21 cellular contexts compared by ENCODE assay signal in genomic region chr16:81185416-81185815, GRCh38. TPM values are rescaled to one million over a fixed set of nuclear protein-coding genes. Genes with fewer than 3 reads are reported as not detected.
DNase-seq lines count a peak whose midpoint lies in the region; ATAC-seq, FAIRE-seq and TF ChIP-seq lines count a peak whose summit lies in the region.
"Had no signal": no experiment of that assay in that cellular context is flagged by ENCODE, and none has a peak within 500 bp of the region (broad histone marks: within the 10 kb centered on the region; RNA-seq: fewer than 3 reads in every experiment).

No MANE protein-coding gene starts in this region.

- no peak for FAIRE-seq in GM12891 (lab: Jason Lieb, UNC)
- FAIRE-seq: GM12878, K562 had no signal

- H3K4me3 ChIP-seq in dorsolateral prefrontal cortex = no peak overlapping the region
- H3K4me3 ChIP-seq: GM12878, GM23338, K562 had no signal

- H3K27me3 ChIP-seq in dorsolateral prefrontal cortex = no peaks in the 10 kb centered on the region
- H3K27me3 ChIP-seq: BE2C had no signal

- TF ChIP-seq CTCF in dorsolateral prefrontal cortex (IDR thresholded peaks at IDR 0.05 in 54 of 56, conservative IDR thresholded peaks at IDR 0.05 in 2 of 56; ENCODE audit: low read depth in 1 of 56, partially characterized antibody in 56 of 56) = no peak

- no peak for TF ChIP-seq POLR2A in GM12891 (IDR thresholded peaks at IDR 0.05; ENCODE audit: low read depth, low read length)

- no peak for ATAC-seq in HG03175 (IDR thresholded peaks at IDR 0.05; ENCODE audit: unreplicated experiment)
- ATAC-seq: GM12878, GM23338, HCT116, K562, Panc1 had no signal

- peak overlapping the region in 50 of 59 donors; percentile 15 to 87 (median 66) for H3K27ac ChIP-seq in dorsolateral prefrontal cortex

- DNase-seq in C1 segment of cervical spinal cord (lab: John Stamatoyannopoulos, UW) (peak in 9 of 14 donors; percentile 2 to 46 (median 13)), dorsolateral prefrontal cortex (peak in 8 of 10 donors; percentile 35 to 74 (median 60)), midbrain (lab: John Stamatoyannopoulos, UW) (peak; percentile 12), putamen (ENCODE audit: low spot score) (peak; percentile 45), GM12891 (ENCODE audit: insufficient read length, low spot score) (no peak), posterior vena cava (ENCODE audit: low spot score) (no peak), GM03348 (ENCODE audit: low spot score) (no peak)
- DNase-seq: BE2C; Caco-2; CD4-positive, alpha-beta T cell; GF-D8; NCI-H1105; NCI-H2081; NCI-H446 treated with DMSO at 0.1 percent for 48 hours; NCI-H69 had no signal

- intact Hi-C loops in dorsolateral prefrontal cortex (cut with DNase I) = loop anchor here in 1 of 2 donors (5.0 kb wide), 1 partner anchor 48 kb away; no protein-coding TSS in a partner anchor
- intact Hi-C loops in posterior vena cava (cut with DNase I) = no loop called here

TF ChIP-seq in GM12891, 5 proteins besides CTCF, POLR2A, EP300 and RAD21:
- no peak for TF ChIP-seq SPI1 (IDR thresholded peaks at IDR 0.05; ENCODE audit: low read depth, low read length)
- no peak for TF ChIP-seq PAX5 (IDR thresholded peaks at IDR 0.05; ENCODE audit: insufficient read depth, low read length, severe bottlenecking)
- TF ChIP-seq POLR2AphosphoS5 (IDR thresholded peaks at IDR 0.05; ENCODE audit: low read depth, low read length) = no peak
- TF ChIP-seq TAF1 (IDR thresholded peaks at IDR 0.05; ENCODE audit: low read depth, low read length) = no peak
- TF ChIP-seq POU2F2 (IDR thresholded peaks at IDR 0.05; ENCODE audit: low read depth, low read length) = no peak

RNA-seq across cellular contexts. Expression of gene BCO1, which starts 53.1 kb away (rescaled TPM):
- total RNA-seq in dorsolateral prefrontal cortex (1 to 10 TPM in 55 of 120 experiments, under 1 TPM in 63, not detected in 2; 0.14 to 7.0 (median 0.96) TPM), posterior vena cava (not detected)
- polyA plus RNA-seq in GM12891 (2012; ENCODE audit: low read depth, missing spikeins) = not detected
- total RNA-seq: CD4-positive, alpha-beta T cell; GM12878; K562 had no signal
- polyA plus RNA-seq: GM23338, K562 had no signal

Comparison
In these comparisons a context has a peak if more than half of its experiments do, and no peak if none do; other contexts are left out.
1. DNase-seq: peak in C1 segment of cervical spinal cord (9 of 14), dorsolateral prefrontal cortex (8 of 10), midbrain (single experiment) and putamen (single experiment); none in GM12891 (single experiment), posterior vena cava (single experiment) and GM03348 (single experiment).